8 cellular contexts compared by ENCODE assay signal in genomic region chr15:49044761-49045571, GRCh38. TPM values are rescaled to one million over a fixed set of nuclear protein-coding genes. Genes with fewer than 3 reads are reported as not detected.
A peak's percentile ranks its signal among the peaks of the same experiment; 100 is the strongest.
DNase-seq lines count a peak whose midpoint lies in the region; ATAC-seq and TF ChIP-seq lines count a peak whose summit lies in the region.

No MANE protein-coding gene starts in this region.

- H4K20me1 ChIP-seq in BLaER1 treated with 17β-estradiol and CSF1 and Interleukin-3, amounts not matched to agents 10 nM and 100 nM: peaks cover 6 to 53% (median 22%) of the 10 kb centered on the region in 11 experiments; a peak in 14 of 22 replicates
- no peaks in the 10 kb centered on the region for H4K20me1 ChIP-seq in KMS-11 (ENCODE audit: insufficient read depth)
- no peaks in the 10 kb centered on the region for H4K20me1 ChIP-seq in neural cell (ENCODE audit: insufficient read depth)

- peak overlapping the region; percentile 79 to 94 (median 88) for H3K4me2 ChIP-seq in BLaER1 treated with 17β-estradiol and CSF1 and Interleukin-3, amounts not matched to agents 10 nM and 100 nM
- H3K4me2 ChIP-seq in KMS-11: peak overlapping the region; percentile 76
- peak overlapping the region; percentile 74 for H3K4me2 ChIP-seq in neural cell (ENCODE audit: low read length)

- peaks cover 0 to 12% (median 0%) of the 10 kb centered on the region in 11 experiments; a peak in 2 of 22 replicates for H3K36me3 ChIP-seq in BLaER1 treated with 17β-estradiol and CSF1 and Interleukin-3, amounts not matched to agents 10 nM and 100 nM
- no peaks in the 10 kb centered on the region for H3K36me3 ChIP-seq in KMS-11 (ENCODE audit: insufficient read depth)
- no peaks in the 10 kb centered on the region for H3K36me3 ChIP-seq in neural cell (ENCODE audit: insufficient read depth, low read length)

- no peak for DNase-seq in coronary artery (ENCODE audit: low spot score)
- DNase-seq in EL: no peak
- no peak for DNase-seq in kidney glomerular epithelial cell (lab: John Stamatoyannopoulos, UW)

- peak overlapping the region; percentile 85 to 97 (median 92) for H3K9ac ChIP-seq in BLaER1 treated with 17β-estradiol and CSF1 and Interleukin-3, amounts not matched to agents 10 nM and 100 nM
- peak overlapping the region; percentile 57; the same call in 1 of the 2 replicates for H3K9ac ChIP-seq in KMS-11
- peak overlapping the region; percentile 94 for H3K9ac ChIP-seq in neural cell (ENCODE audit: low read length)

- H2AFZ ChIP-seq in KMS-11 (ENCODE audit: low read depth) (no peak overlapping the region), neural cell (ENCODE audit: low read depth, low read length) (peak overlapping the region; percentile 94)

- no peak for TF ChIP-seq RAD21 in neural cell (conservative IDR thresholded peaks at IDR 0.05)

- no peak for TF ChIP-seq CTCF in KMS-11 (conservative IDR thresholded peaks at IDR 0.05; ENCODE audit: low read depth, low read length)
- TF ChIP-seq CTCF in coronary artery (IDR thresholded peaks at IDR 0.05): no peak
- TF ChIP-seq CTCF in neural cell (IDR thresholded peaks at IDR 0.05; ENCODE audit: poor library complexity, severe bottlenecking): no peak

- peak overlapping the region; percentile 83 to 100 (median 98) for H3K4me3 ChIP-seq in BLaER1 treated with 17β-estradiol and CSF1 and Interleukin-3, amounts not matched to agents 10 nM and 100 nM
- H3K4me3 ChIP-seq in KMS-11 (IDR thresholded peaks at IDR 0.05; ENCODE audit: insufficient read depth, low read depth, low read length): no peak overlapping the region
- H3K4me3 ChIP-seq in coronary artery: peak overlapping the region; percentile 98
- peak overlapping the region; percentile 88 for H3K4me3 ChIP-seq in neural cell (ENCODE audit: low read length)

- TF ChIP-seq EP300 in neural cell (conservative IDR thresholded peaks at IDR 0.05; ENCODE audit: poor library complexity, severe bottlenecking): no peak

- no peaks in the 10 kb centered on the region for H3K9me3 ChIP-seq in BLaER1 treated with 17β-estradiol and CSF1 and Interleukin-3, amounts not matched to agents 10 nM and 100 nM (replicated peaks in 1 of 11)
- H3K9me3 ChIP-seq in neural cell (ENCODE audit: low read length): no peaks in the 10 kb centered on the region

- H3F3A ChIP-seq in neural cell (ENCODE audit: insufficient read depth, low read length, poor library complexity, severe bottlenecking): no peaks in the 10 kb centered on the region

- H3K79me2 ChIP-seq in KMS-11 (ENCODE audit: insufficient read depth, low read depth): peaks cover 52% of the 10 kb centered on the region
- H3K79me2 ChIP-seq in neural cell (replicated peaks; ENCODE audit: insufficient read depth, low read length): peaks cover 58% of the 10 kb centered on the region

- no peaks in the 10 kb centered on the region for H3K27me3 ChIP-seq in BLaER1 treated with 17β-estradiol and CSF1 and Interleukin-3, amounts not matched to agents 10 nM and 100 nM
- H3K27me3 ChIP-seq in KMS-11 (ENCODE audit: insufficient read depth, low read depth) (no peaks in the 10 kb centered on the region), neural cell (ENCODE audit: insufficient read depth, low read depth, low read length) (no peaks in the 10 kb centered on the region)

- ATAC-seq in GM18502 (IDR thresholded peaks at IDR 0.05; ENCODE audit: poor library complexity, unreplicated experiment): no peak
- no peak for ATAC-seq in GM19397 (IDR thresholded peaks at IDR 0.05; ENCODE audit: unreplicated experiment)

- peaks cover 17 to 31% (median 21%) of the 10 kb centered on the region in 10 experiments for H3K4me1 ChIP-seq in BLaER1 treated with 17β-estradiol and CSF1 and Interleukin-3, amounts not matched to agents 10 nM and 100 nM
- peaks cover 31% of the 10 kb centered on the region for H3K4me1 ChIP-seq in KMS-11 (ENCODE audit: low read depth, poor library complexity, severe bottlenecking)

- H3K9me2 ChIP-seq in neural cell (ENCODE audit: insufficient read depth, low read length): no peaks in the 10 kb centered on the region

- H3K27ac ChIP-seq in BLaER1 treated with 17β-estradiol and CSF1 and Interleukin-3, amounts not matched to agents 10 nM and 100 nM: peak overlapping the region; percentile 75 to 94 (median 87); a peak in 21 of 22 replicates
- H3K27ac ChIP-seq in KMS-11 (peak overlapping the region; percentile 37; the same call in 1 of the 2 replicates), coronary artery (peak overlapping the region in 1 of 2 donors; percentile 92), neural cell (ENCODE audit: low read length) (peak overlapping the region; percentile 84)

TF ChIP-seq in neural cell, 6 proteins besides CTCF, POLR2A, EP300 and RAD21:
- TF ChIP-seq EZH2 (IDR thresholded peaks at IDR 0.05; ENCODE audit: borderline replicate concordance, insufficient read depth, low read length, poor library complexity, severe bottlenecking) (no peak), POLR2AphosphoS5 (IDR thresholded peaks at IDR 0.05) (no peak), MXI1 (conservative IDR thresholded peaks at IDR 0.05; ENCODE audit: poor library complexity, severe bottlenecking) (no peak), TAF1 (IDR thresholded peaks at IDR 0.05; ENCODE audit: low read depth) (no peak), REST (IDR thresholded peaks at IDR 0.05; ENCODE audit: borderline replicate concordance) (no peak), SMC3 (conservative IDR thresholded peaks at IDR 0.05; ENCODE audit: poor library complexity) (no peak)

RNA-seq across cellular contexts. Expression of gene SECISBP2L, which starts 1.3 kb away (rescaled TPM):
- 44.9 and 45.9 TPM in 2 replicates for polyA plus RNA-seq in neural cell
- polyA minus RNA-seq in neural cell: 102 and 141 TPM in 2 replicates
